In genomic region chr9:81427870-81428269, GRCh38 we compare ENCODE assay signal across 11 cellular contexts.
"Had no signal": no experiment of that assay in that cellular context is flagged by ENCODE, and none has a peak within 500 bp of the region (broad histone marks: within the 10 kb centered on the region; RNA-seq: fewer than 3 reads in every experiment).

No MANE protein-coding gene starts in this region.

- FAIRE-seq: astrocyte, islet of Langerhans had no signal

- DNase-seq: activated CD4-positive, alpha-beta memory T cell treated with anti-CD3 and anti-CD28 coated beads, Interleukin-2, amount 10 ng/mL, durations not matched to agents 7 days and 5 days; activated CD4-positive, alpha-beta T cell treated with anti-CD3 and anti-CD28 coated beads for 36 hours; activated effector memory CD4-positive, alpha-beta T cell treated with Interleukin-2 at 50 U/mL for 16 hours; activated naive CD4-positive, alpha-beta T cell treated with anti-CD3 and anti-CD28 coated beads, Interleukin-2, amount 50 U/mL, for 16 hours; activated T-cell treated with anti-CD3 and anti-CD28 coated beads, Interleukin-2, amount 50 U/mL, for 4 hours; psoas muscle; sigmoid colon; spleen; stimulated activated naive CD8-positive, alpha-beta T cell treated with anti-CD3 and anti-CD28 coated beads, Interleukin-15, amount 100 ng/mL, for 72 hours had no signal
